Comparison of ENCODE assay signal across 1 cellular context in genomic region chr7:27106181-27106905, GRCh38.
TF ChIP-seq lines count a peak whose summit lies in the region.

No MANE protein-coding gene starts in this region.

TF ChIP-seq in endothelial cell of umbilical vein, 7 proteins besides CTCF, POLR2A, EP300 and RAD21:
- TF ChIP-seq FOS (IDR thresholded peaks at IDR 0.05; ENCODE audit: borderline replicate concordance, insufficient read depth, low read length) (no peak), GATA2 (IDR thresholded peaks at IDR 0.05; ENCODE audit: insufficient read depth, insufficient read length, low read depth, low read length) (peak; percentile 88), JUN (IDR thresholded peaks at IDR 0.05; ENCODE audit: borderline replicate concordance, insufficient read depth, insufficient read length, low read depth) (no peak), MAX (IDR thresholded peaks at IDR 0.05; ENCODE audit: insufficient read depth, insufficient read length) (no peak), POLR2AphosphoS5 (IDR thresholded peaks at IDR 0.05; ENCODE audit: insufficient read depth, low read depth, low read length) (peak; percentile 8)
